In genomic region chr9:137115394-137116026, GRCh38 we compare ENCODE assay signal across 1 cellular context.
TF ChIP-seq lines count a peak whose summit lies in the region.

No MANE protein-coding gene starts in this region.

TF ChIP-seq in GM23338, 12 proteins besides CTCF, POLR2A, EP300 and RAD21 (continued from another document):
- TF ChIP-seq ZNF462 (CRISPR knock-in tag; IDR thresholded peaks at IDR 0.05) (no peak), ETS1 (IDR thresholded peaks at IDR 0.05) (no peak), STAT1 (IDR thresholded peaks at IDR 0.05; ENCODE audit: unreplicated experiment) (no peak), EZH2phosphoT487 (IDR thresholded peaks at IDR 0.05; ENCODE audit: unreplicated experiment) (no peak)
